In genomic region chr12:55996715-55997534, GRCh38 we compare ENCODE assay signal across 1 cellular context.
TF ChIP-seq lines count a peak whose summit lies in the region.

SUOX (plus strand) TSS chr12:55997276; CDS start chr12:56002222, 4,946 bp downstream.

TF ChIP-seq in HepG2, 621 proteins besides CTCF, POLR2A, EP300 and RAD21 (continued from another document and continues in another):
- TF ChIP-seq ZNF33A (CRISPR knock-in tag; IDR thresholded peaks at IDR 0.05; ENCODE audit: borderline replicate concordance) (no peak), DZIP1 (CRISPR knock-in tag; IDR thresholded peaks at IDR 0.05) (peak; percentile 38; the same call in 1 of the 2 replicates), ZNF639 (CRISPR knock-in tag; conservative IDR thresholded peaks at IDR 0.05) (no peak), PHF20 (CRISPR knock-in tag; IDR thresholded peaks at IDR 0.05) (0 out of 2 replicates have a peak, but pooled peaks have one; percentile 23), ZNF775 (CRISPR knock-in tag; IDR thresholded peaks at IDR 0.05; ENCODE audit: borderline replicate concordance) (no peak), ZNF569 (CRISPR knock-in tag; IDR thresholded peaks at IDR 0.05; ENCODE audit: borderline replicate concordance) (no peak), YEATS4 (CRISPR knock-in tag; IDR thresholded peaks at IDR 0.05; ENCODE audit: borderline replicate concordance) (peak; percentile 50; the same call in 1 of the 2 replicates), ZBTB42 (CRISPR knock-in tag; IDR thresholded peaks at IDR 0.05) (no peak), ZZZ3 (CRISPR knock-in tag; IDR thresholded peaks at IDR 0.05; ENCODE audit: borderline replicate concordance) (no peak), ZNF337 (CRISPR knock-in tag; IDR thresholded peaks at IDR 0.05; ENCODE audit: borderline replicate concordance, low read depth) (no peak; the same call in 1 of the 2 replicates), LBX2 (CRISPR knock-in tag; IDR thresholded peaks at IDR 0.05; ENCODE audit: borderline replicate concordance) (no peak), PRDM15 (CRISPR knock-in tag; IDR thresholded peaks at IDR 0.05) (peak; percentile 41; the same call in 1 of the 2 replicates), ZNF142 (CRISPR knock-in tag; IDR thresholded peaks at IDR 0.05) (0 out of 2 replicates have a peak, but pooled peaks have one; percentile 53), CSRNP2 (CRISPR knock-in tag; conservative IDR thresholded peaks at IDR 0.05; ENCODE audit: low read depth) (no peak), ZNF572 (CRISPR knock-in tag; IDR thresholded peaks at IDR 0.05) (0 out of 2 replicates have a peak, but pooled peaks have one; percentile 9), SNAI1 (CRISPR knock-in tag; IDR thresholded peaks at IDR 0.05; ENCODE audit: borderline replicate concordance) (no peak), KLF9 (CRISPR knock-in tag; IDR thresholded peaks at IDR 0.05; ENCODE audit: low read depth) (no peak), HOXA5 (CRISPR knock-in tag; IDR thresholded peaks at IDR 0.05) (0 out of 2 replicates have a peak, but pooled peaks have one; percentile 28), PRDM10 (CRISPR knock-in tag; IDR thresholded peaks at IDR 0.05; ENCODE audit: low read depth) (0 out of 2 replicates have a peak, but pooled peaks have one; percentile 14), NR3C1 (CRISPR knock-in tag; IDR thresholded peaks at IDR 0.05) (no peak), GPBP1L1 (CRISPR knock-in tag; IDR thresholded peaks at IDR 0.05) (no peak), FUBP1 (CRISPR knock-in tag; IDR thresholded peaks at IDR 0.05; ENCODE audit: borderline replicate concordance) (no peak), ZSCAN9 (CRISPR knock-in tag; IDR thresholded peaks at IDR 0.05; ENCODE audit: borderline replicate concordance) (no peak; the same call in 1 of the 2 replicates), ATF3 (CRISPR knock-in tag; IDR thresholded peaks at IDR 0.05) (no peak), ZNF143 (CRISPR knock-in tag; IDR thresholded peaks at IDR 0.05) (peak; percentile 70)
